8 cellular contexts compared by ENCODE assay signal in genomic region chr22:39318507-39319283, GRCh38. TPM values are rescaled to one million over a fixed set of nuclear protein-coding genes. Genes with fewer than 3 reads are reported as not detected.
DNase-seq lines count a peak whose midpoint lies in the region; ATAC-seq, FAIRE-seq and TF ChIP-seq lines count a peak whose summit lies in the region.

No MANE protein-coding gene starts in this region.

- no peak for FAIRE-seq in bronchial epithelial cell (lab: Jason Lieb, UNC)

- WGBS in testis, 2 donors, result 1 to 4% methylated on average over 25 to 26 of the region's 26 CpGs

- H3K4me1 ChIP-seq in left lung (peaks cover 29 to 57% of the 10 kb centered on the region in 2 donors), testis (peaks cover 44% of the 10 kb centered on the region)

- peaks cover 41% of the 10 kb centered on the region for H3K36me3 ChIP-seq in bronchial epithelial cell (ENCODE audit: control insufficient read depth, insufficient read depth, low read length)
- peaks cover 10 to 45% of the 10 kb centered on the region in 2 donors for H3K36me3 ChIP-seq in left lung
- no peaks in the 10 kb centered on the region for H3K36me3 ChIP-seq in testis (ENCODE audit: low read depth, missing control alignments)

- TF ChIP-seq CTCF in bronchial epithelial cell (IDR thresholded peaks at IDR 0.05; ENCODE audit: insufficient read depth, low read length, severe bottlenecking), result no peak
- TF ChIP-seq CTCF in left lung (IDR thresholded peaks at IDR 0.05), result no peak
- TF ChIP-seq CTCF in testis (IDR thresholded peaks at IDR 0.05), result no peak

- intact Hi-C loops in Right ventricle myocardium inferior (cut with DNase I), result loop anchor here (2.0 to 5.0 kb wide), 3 partner anchors 166 to 446 kb away; partner anchors contain the start of genes CBX6, CBX7 and RPS19BP1
- intact Hi-C loops in cardiac septum (cut with DNase I), result loop anchor here (1.0 to 10.0 kb wide), 4 partner anchors 166 to 446 kb away; partner anchors contain the start of genes APOBEC3C, ATF4, CBX6 and CBX7
- intact Hi-C loops in left lung (cut with DNase I), result loop anchor here in 1 of 2 donors (10.0 kb wide), 1 partner anchor 144 kb away; no protein-coding TSS in a partner anchor
- intact Hi-C loops in testis (cut with DNase I; ENCODE audit: low total_unique reads), result loop anchor here (10.0 kb wide), 1 partner anchor 206 kb away; the partner anchor contains the start of gene ATF4

- H3K9me3 ChIP-seq in left lung, result no peaks in the 10 kb centered on the region
- H3K9me3 ChIP-seq in testis, result no peaks in the 10 kb centered on the region

- no peak for TF ChIP-seq POLR2A in testis (IDR thresholded peaks at IDR 0.05)

- H3K4me3 ChIP-seq in bronchial epithelial cell (ENCODE audit: low read depth, low read length), result peak overlapping the region; percentile 53
- H3K4me3 ChIP-seq in left lung, result peak overlapping the region; percentile 76 to 77
- H3K4me3 ChIP-seq in testis, result peak overlapping the region; percentile 68 to 88

- H3K27me3 ChIP-seq in bronchial epithelial cell (ENCODE audit: control insufficient read depth, insufficient read depth, low read length), result no peaks in the 10 kb centered on the region
- H3K27me3 ChIP-seq in left lung, result no peaks in the 10 kb centered on the region
- H3K27me3 ChIP-seq in testis, result no peaks in the 10 kb centered on the region

- H3K27ac ChIP-seq in left lung, result peak overlapping the region; percentile 98 to 99
- peak overlapping the region; percentile 95 to 99 for H3K27ac ChIP-seq in testis

- ATAC-seq in Right ventricle myocardium inferior (peak; percentile 4), left lung (peak; percentile 30), HG02571 (IDR thresholded peaks at IDR 0.05; ENCODE audit: unreplicated experiment) (no peak)

- no peak for DNase-seq in Right ventricle myocardium inferior (ENCODE audit: missing footprints)
- no peak for DNase-seq in cardiac septum (ENCODE audit: low spot score)
- DNase-seq in NCI-H69 (lab: John Stamatoyannopoulos, UW), result peak; percentile 75
- DNase-seq in bronchial epithelial cell (ENCODE audit: low read depth), result no peak
- no peak for DNase-seq in left lung
- peak; percentile 58 for DNase-seq in testis
- no peak for DNase-seq in retina

RNA-seq across cellular contexts. Expression of gene RPL3, which starts 0.7 kb away (rescaled TPM):
- 355 TPM for total RNA-seq in Right ventricle myocardium inferior
- 317 TPM for total RNA-seq in cardiac septum
- total RNA-seq in bronchial epithelial cell, result 5,727 and 8,485 TPM in 2 replicates
- 1,000 to 10,000 TPM; 1,506 to 1,575 TPM for total RNA-seq in left lung
- total RNA-seq in testis, result 1,000 to 10,000 TPM; 1,087 to 2,075 TPM
- 2,042 TPM for polyA plus RNA-seq in testis (ENCODE audit: insufficient read depth, low read depth, low replicate concordance)

RNA-seq across cellular contexts. Expression of gene SYNGR1, which starts 31.1 kb away (rescaled TPM):
- total RNA-seq in Right ventricle myocardium inferior, result 40.5 TPM
- total RNA-seq in cardiac septum, result 41.1 TPM
- 0.26 and 2.0 TPM in 2 replicates for total RNA-seq in bronchial epithelial cell
- 1 to 10 TPM; 5.5 to 7.2 TPM for total RNA-seq in left lung
- 10 to 100 TPM; 20.4 to 32.5 TPM for total RNA-seq in testis
- polyA plus RNA-seq in testis (ENCODE audit: insufficient read depth, low read depth, low replicate concordance), result 46.8 TPM

Comparison
In these comparisons a context has a peak if more than half of its experiments do, and no peak if none do; other contexts are left out.
1. DNase-seq: peak in NCI-H69 (single experiment) and testis (single experiment); none in Right ventricle myocardium inferior (single experiment), cardiac septum (single experiment), bronchial epithelial cell (single experiment), left lung (0 of 2) and retina (single experiment).
2. Peak in every context shown above with its lines, with median percentiles within 50 percentile points of each other: H3K4me3 ChIP-seq.